Comparison of ENCODE assay signal across 9 cellular contexts in the genomic region with DNA sequence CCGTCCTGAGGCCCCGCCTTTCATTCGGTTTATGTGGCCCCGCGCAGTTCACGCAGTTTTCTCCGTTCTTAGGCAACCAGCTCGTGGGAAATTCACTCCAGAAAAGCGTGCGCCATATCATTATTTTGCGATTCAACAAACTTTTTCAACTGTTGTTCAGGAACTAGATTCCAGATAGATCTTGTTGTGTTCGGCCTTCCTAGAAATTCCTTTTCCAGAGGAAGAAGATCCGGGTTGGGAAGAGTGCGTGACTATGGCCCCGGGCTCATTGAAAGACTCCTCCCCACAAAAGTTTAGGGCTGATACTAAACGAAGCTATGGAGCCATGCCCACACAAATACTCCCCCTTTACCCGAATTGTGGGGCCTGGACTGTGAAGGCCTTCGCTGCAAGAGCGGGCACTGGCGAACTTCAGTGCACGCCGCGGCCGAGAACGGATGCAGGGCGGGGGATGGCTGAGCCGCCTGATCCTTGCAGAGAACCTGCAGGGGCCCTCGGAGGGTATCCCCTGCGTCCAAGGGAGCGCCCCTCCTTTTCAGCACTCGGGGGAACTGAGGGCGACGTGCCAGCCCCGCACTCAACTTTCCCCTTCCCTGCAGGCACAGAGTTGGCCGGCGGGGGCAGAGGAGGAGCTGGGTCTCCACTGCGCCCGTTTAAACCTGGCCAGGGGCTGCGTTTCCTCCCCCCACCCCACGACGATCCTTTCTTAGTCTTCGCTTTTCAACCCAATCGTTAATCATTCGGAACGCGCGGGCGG. TPM values are rescaled to one million over a fixed set of nuclear protein-coding genes. Genes with fewer than 3 reads are reported as not detected.
A peak's percentile ranks its signal among the peaks of the same experiment; 100 is the strongest.
DNase-seq lines count a peak whose midpoint lies in the region; ATAC-seq and TF ChIP-seq lines count a peak whose summit lies in the region.
"Had no signal": no experiment of that assay in that cellular context is flagged by ENCODE, and none has a peak within 500 bp of the region (broad histone marks: within the 10 kb centered on the region; RNA-seq: fewer than 3 reads in every experiment).

No MANE protein-coding gene starts in this region.

- peak overlapping the region; percentile 10 to 47 (median 32) for H3K4me3 ChIP-seq in heart right ventricle
- peak overlapping the region; percentile 20 for H3K4me3 ChIP-seq in astrocyte of the spinal cord (ENCODE audit: low read depth, low read length)
- peak overlapping the region; percentile 41 for H3K4me3 ChIP-seq in urinary bladder (ENCODE audit: low read depth, low read length)

- peak overlapping the region; percentile 27 for H3K4me3 Mint-ChIP-seq in natural killer cell treated with Interleukin-12 subunit alpha and Interleukin-12 subunit beta and Interleukin-15 and Interleukin-18, amount 100 ng/mL, for 72 hours

- TF ChIP-seq CTCF in heart right ventricle (IDR thresholded peaks at IDR 0.05) (no peak), astrocyte of the spinal cord (IDR thresholded peaks at IDR 0.05; ENCODE audit: low read depth, low read length) (no peak), foreskin keratinocyte (conservative IDR thresholded peaks at IDR 0.05) (no peak)

- peaks cover 5 to 6% of the 10 kb centered on the region in 2 donors for H3K4me1 Mint-ChIP-seq in natural killer cell treated with Interleukin-12 subunit alpha and Interleukin-12 subunit beta and Interleukin-15 and Interleukin-18, amount 100 ng/mL, for 72 hours (ENCODE audit: low read depth in 2 of 2)

- WGBS in heart right ventricle, 2 donors, result 1 to 3% methylated on average over 46 to 48 of the region's 48 CpGs
- 3% methylated on average over 48 of the region's 48 CpGs for WGBS in urinary bladder

- H3K9me3 Mint-ChIP-seq in natural killer cell treated with Interleukin-12 subunit alpha and Interleukin-12 subunit beta and Interleukin-15 and Interleukin-18, amount 100 ng/mL, for 72 hours, result no peaks in the 10 kb centered on the region

- H3K27ac ChIP-seq in heart right ventricle, result no peak overlapping the region
- no peak overlapping the region for H3K27ac ChIP-seq in urinary bladder (ENCODE audit: low read depth)
- H3K27ac ChIP-seq in foreskin keratinocyte, result no peak overlapping the region

- H3K9me3 ChIP-seq in heart right ventricle, result no peaks in the 10 kb centered on the region

- H3K36me3 ChIP-seq in heart right ventricle (no peaks in the 10 kb centered on the region), urinary bladder (ENCODE audit: insufficient read depth) (no peaks in the 10 kb centered on the region)

- in situ Hi-C loops in astrocyte of the spinal cord (cut with HindIII; ENCODE audit: low sequenced_read_pairs), result no loop called here

- intact Hi-C loops in heart right ventricle (cut with DNase I) (no loop called here), left ventricle myocardium superior (cut with micrococcal nuclease) (no loop called here)

- peaks cover 34 to 67% of the 10 kb centered on the region in 2 donors for H3K27me3 Mint-ChIP-seq in natural killer cell treated with Interleukin-12 subunit alpha and Interleukin-12 subunit beta and Interleukin-15 and Interleukin-18, amount 100 ng/mL, for 72 hours

- H3K27ac Mint-ChIP-seq in natural killer cell treated with Interleukin-12 subunit alpha and Interleukin-12 subunit beta and Interleukin-15 and Interleukin-18, amount 100 ng/mL, for 72 hours, result no peak overlapping the region

- H3K4me1 ChIP-seq in heart right ventricle, result peaks cover 0 to 26% (median 8%) of the 10 kb centered on the region in 9 donors
- no peaks in the 10 kb centered on the region for H3K4me1 ChIP-seq in urinary bladder (ENCODE audit: insufficient read depth)
- H3K4me1 ChIP-seq in foreskin keratinocyte, result no peaks in the 10 kb centered on the region

- peak in 2 of 8 donors; percentile 26 to 31 for ATAC-seq in heart right ventricle
- no peak for ATAC-seq in left ventricle myocardium superior
- ATAC-seq in natural killer cell treated with Interleukin-12 subunit alpha and Interleukin-12 subunit beta and Interleukin-15 and Interleukin-18, amount 100 ng/mL, for 72 hours, result peak in 1 of 2 donors; percentile 7
- ATAC-seq in foreskin keratinocyte, result no peak

- DNase-seq in heart right ventricle, result no peak
- no peak for DNase-seq in left ventricle myocardium superior
- DNase-seq in astrocyte of the spinal cord (ENCODE audit: low read depth, low spot score), result no peak
- DNase-seq in natural killer cell treated with Interleukin-12 subunit alpha and Interleukin-12 subunit beta and Interleukin-15 and Interleukin-18, amount 100 ng/mL, for 72 hours (ENCODE audit: low spot score), result no peak
- DNase-seq in NCI-H446 (lab: John Stamatoyannopoulos, UW), result no peak
- no peak for DNase-seq in dedifferentiated amniotic fluid mesenchymal stem cell (ENCODE audit: extremely low spot score)
- no peak for DNase-seq in foreskin keratinocyte
- DNase-seq: NCI-H69 had no signal

- H3K27me3 ChIP-seq in heart right ventricle (peaks cover 71 to 95% (median 93%) of the 10 kb centered on the region in 7 donors), foreskin keratinocyte (peaks cover 90% of the 10 kb centered on the region)

- peaks cover 28% of the 10 kb centered on the region for H3K36me3 Mint-ChIP-seq in natural killer cell treated with Interleukin-12 subunit alpha and Interleukin-12 subunit beta and Interleukin-15 and Interleukin-18, amount 100 ng/mL, for 72 hours

RNA-seq across cellular contexts. Expression of gene SOX1, which starts 0.9 kb away (rescaled TPM):
- total RNA-seq in heart right ventricle, result not detected
- polyA plus RNA-seq in heart right ventricle, result not detected
- total RNA-seq in left ventricle myocardium superior, result not detected
- not detected for total RNA-seq in natural killer cell treated with Interleukin-12 subunit alpha and Interleukin-12 subunit beta and Interleukin-15 and Interleukin-18, amount 100 ng/mL, for 72 hours
- total RNA-seq in urinary bladder, result not detected
- not detected for polyA plus RNA-seq in urinary bladder
- total RNA-seq in foreskin keratinocyte, result not detected in 2 replicates
- polyA plus RNA-seq in foreskin keratinocyte, result not detected in 2 replicates
